Comparison of ENCODE assay signal across 9 cellular contexts in the genomic region with DNA sequence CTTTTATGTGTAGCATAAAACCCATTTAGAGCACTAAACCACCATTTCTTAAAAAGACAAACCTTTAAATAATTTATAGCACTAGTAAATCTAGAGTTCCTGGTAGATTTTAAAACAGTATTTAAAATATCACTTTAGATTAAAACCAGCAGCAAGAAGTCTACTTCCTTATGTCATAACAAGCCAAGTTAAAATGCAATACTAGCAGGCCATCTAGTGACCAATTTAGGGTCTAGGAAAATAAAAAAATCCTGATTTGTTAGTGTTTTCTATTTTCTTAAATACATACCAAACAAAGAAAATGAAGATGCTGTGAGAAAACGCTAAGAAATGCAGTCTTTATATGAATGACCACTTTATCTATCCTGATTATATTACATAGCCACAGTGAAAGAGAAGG. TPM values are rescaled to one million over a fixed set of nuclear protein-coding genes. Genes with fewer than 3 reads are reported as not detected.
DNase-seq lines count a peak whose midpoint lies in the region; ATAC-seq and TF ChIP-seq lines count a peak whose summit lies in the region.
"Had no signal": no experiment of that assay in that cellular context is flagged by ENCODE, and none has a peak within 500 bp of the region (broad histone marks: within the 10 kb centered on the region; RNA-seq: fewer than 3 reads in every experiment).

No MANE protein-coding gene starts in this region.

- peak; percentile 72 for TF ChIP-seq RAD21 in SK-N-SH (IDR thresholded peaks at IDR 0.05; ENCODE audit: low read length)

- TF ChIP-seq EP300 in SK-N-SH (IDR thresholded peaks at IDR 0.05; ENCODE audit: borderline replicate concordance in 1 of 2, low read depth in 1 of 2, low read length in 1 of 2) = no peak

- ATAC-seq in GM19023 (IDR thresholded peaks at IDR 0.05; ENCODE audit: unreplicated experiment) = no peak

- no peaks in the 10 kb centered on the region for H3K79me2 ChIP-seq in SK-N-SH (ENCODE audit: insufficient read depth)

- H3K27me3 ChIP-seq in SK-N-SH (ENCODE audit: insufficient read depth) (no peaks in the 10 kb centered on the region), tibial artery (no peaks in the 10 kb centered on the region)

- no peak overlapping the region; a peak in 2 of 4 replicates for H3K27ac ChIP-seq in SK-N-SH (ENCODE audit: low read depth in 2 of 2, low read length in 1 of 2)
- H3K27ac ChIP-seq in tibial artery = no peak overlapping the region

- no peak overlapping the region for H3K9ac ChIP-seq in SK-N-SH

- intact Hi-C loops in tibial artery (cut with DNase I; ENCODE audit: low total_unique reads) = no loop called here

- CTCF ChIA-PET in SK-N-SH (lab: Yijun Ruan, JAX) = interaction anchor here (1.2 to 1.5 kb wide), 3 partner anchors 12 to 26 kb away, joined by 3 to 5 read pairs (median 3); no protein-coding TSS in a partner anchor

- POLR2A ChIA-PET in SK-N-SH (lab: Yijun Ruan, JAX) = no interaction called here

- H4K20me1 ChIP-seq in SK-N-SH (ENCODE audit: insufficient read depth) = no peaks in the 10 kb centered on the region

- no peaks in the 10 kb centered on the region for H3K9me3 ChIP-seq in SK-N-SH
- no peaks in the 10 kb centered on the region for H3K9me3 ChIP-seq in tibial artery

- no peaks in the 10 kb centered on the region for H3K9me2 ChIP-seq in SK-N-SH

- no peaks in the 10 kb centered on the region for H3F3A ChIP-seq in SK-N-SH (replicated peaks; ENCODE audit: insufficient read depth)

- TF ChIP-seq CTCF in SK-N-SH (IDR thresholded peaks at IDR 0.05) = peak; percentile 60
- peak; percentile 40 to 51 for TF ChIP-seq CTCF in tibial artery (IDR thresholded peaks at IDR 0.05)

- peak; percentile 32 for DNase-seq in SIG-M5 treated with dmso at 0.1 percent for 504 hours (lab: John Stamatoyannopoulos, UW; ENCODE audit: unreplicated experiment)
- no peak for DNase-seq in SIG-M5 (lab: John Stamatoyannopoulos, UW)
- peak; percentile 2 for DNase-seq in SK-N-SH
- peak; percentile 25 for DNase-seq in foreskin melanocyte
- DNase-seq in tibial artery = no peak
- DNase-seq in COR-L47 (lab: John Stamatoyannopoulos, UW) = no peak
- DNase-seq in iPS-NIHi11 (ENCODE audit: low spot score) = no peak
- DNase-seq: activated T-cell treated with anti-CD3 and anti-CD28 coated beads, Interleukin-2, amount 50 U/mL, for 48 hours had no signal

- H3K36me3 ChIP-seq in SK-N-SH (replicated peaks in 1 of 2; ENCODE audit: control insufficient read depth in 1 of 2, insufficient read depth in 2 of 2, low read length in 1 of 2) = peaks cover 9 to 11% of the 10 kb centered on the region in 2 experiments
- H3K36me3 ChIP-seq in tibial artery = peaks cover 0 to 8% (median 0%) of the 10 kb centered on the region in 3 donors

- WGBS in SK-N-SH (ENCODE audit: low lambda C conversion rate) = 0% methylated on average over 1 of the region's 1 CpG

- H3K4me2 ChIP-seq in SK-N-SH = no peak overlapping the region

- H3K4me1 ChIP-seq in SK-N-SH (ENCODE audit: control insufficient read depth in 1 of 2, insufficient read depth in 2 of 2, low read depth in 1 of 2, low read length in 1 of 2) = peaks cover 7% of the 10 kb centered on the region in 2 experiments; a peak in 3 of 4 replicates
- H3K4me1 ChIP-seq in tibial artery = peaks cover 0 to 22% (median 8%) of the 10 kb centered on the region in 4 donors

- H2AFZ ChIP-seq in SK-N-SH (ENCODE audit: low read depth) = no peak overlapping the region

- no peak overlapping the region for H3K4me3 ChIP-seq in SK-N-SH (ENCODE audit: low read depth in 2 of 2, low read length in 1 of 2)
- H3K4me3 ChIP-seq in tibial artery = no peak overlapping the region

TF ChIP-seq in SK-N-SH, 30 proteins besides CTCF, POLR2A, EP300 and RAD21:
- TF ChIP-seq, protein P1, sequence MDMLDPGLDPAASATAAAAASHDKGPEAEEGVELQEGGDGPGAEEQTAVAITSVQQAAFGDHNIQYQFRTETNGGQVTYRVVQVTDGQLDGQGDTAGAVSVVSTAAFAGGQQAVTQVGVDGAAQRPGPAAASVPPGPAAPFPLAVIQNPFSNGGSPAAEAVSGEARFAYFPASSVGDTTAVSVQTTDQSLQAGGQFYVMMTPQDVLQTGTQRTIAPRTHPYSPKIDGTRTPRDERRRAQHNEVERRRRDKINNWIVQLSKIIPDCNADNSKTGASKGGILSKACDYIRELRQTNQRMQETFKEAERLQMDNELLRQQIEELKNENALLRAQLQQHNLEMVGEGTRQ (IDR thresholded peaks at IDR 0.05; ENCODE audit: borderline replicate concordance, low read depth, low read length) = no peak
- TF ChIP-seq FOXJ3 (CRISPR knock-in tag; IDR thresholded peaks at IDR 0.05) = no peak
- TF ChIP-seq NRF1 (IDR thresholded peaks at IDR 0.05; ENCODE audit: low read depth, low read length) = 0 out of 2 replicates have a peak, but pooled peaks have one; percentile 6
- TF ChIP-seq SMC3 (IDR thresholded peaks at IDR 0.05; ENCODE audit: low read depth, low read length) = peak; percentile 39

RNA-seq across cellular contexts. Expression of a gene that starts 53.9 kb away (rescaled TPM):
- 70.1 and 94.1 TPM in 2 replicates for polyA plus RNA-seq in SK-N-SH (2012; rRNA removed)
- 90.6 and 94.5 TPM in 2 replicates for polyA plus RNA-seq in SK-N-SH (2012; cell fraction: cytosol; rRNA removed)
- 40.9 and 64.5 TPM in 2 replicates for polyA plus RNA-seq in SK-N-SH (2012; cell fraction: nucleus; rRNA removed)

Comparison
In these comparisons a context has a peak if more than half of its experiments do, and no peak if none do; other contexts are left out.
1. DNase-seq: peak in SIG-M5 treated with dmso at 0.1 percent for 504 hours (single experiment), SK-N-SH (single experiment) and foreskin melanocyte (single experiment); none in SIG-M5 (single experiment), tibial artery (0 of 2), COR-L47 (single experiment) and iPS-NIHi11 (single experiment).